ENCODE assay signal across 10 cellular contexts in genomic region chr3:13521309-13521708, GRCh38. TPM values are rescaled to one million over a fixed set of nuclear protein-coding genes. Genes with fewer than 3 reads are reported as not detected.
"Had no signal": no experiment of that assay in that cellular context is flagged by ENCODE, and none has a peak within 500 bp of the region (broad histone marks: within the 10 kb centered on the region; RNA-seq: fewer than 3 reads in every experiment).

No MANE protein-coding gene starts in this region.

- H3K4me3 ChIP-seq: GM23338, HAP-1 had no signal

- DNase-seq: H7, IMR-90, KBM-7 had no signal

- H2AFZ ChIP-seq: GM23338 had no signal

- H3K9ac ChIP-seq: KMS-11 had no signal

- H3K27ac ChIP-seq: HL-60, KMS-11 had no signal

- H3K4me2 ChIP-seq: GM23338, KMS-11 had no signal

- FAIRE-seq: HepG2 had no signal

- H3K36me3 ChIP-seq: HAP-1 had no signal

- H3K9me3 ChIP-seq: HAP-1 had no signal

- ATAC-seq: GM23338, HCT116, HepG2 had no signal

- H3K4me1 ChIP-seq: HAP-1 had no signal

RNA-seq across cellular contexts. Expression of gene FBLN2, which starts 27.6 kb away (rescaled TPM):
- total RNA-seq: H4, HepG2 had no signal
- polyA plus RNA-seq: HepG2 had no signal
